ENCODE assay signal across 9 cellular contexts in the genomic region with DNA sequence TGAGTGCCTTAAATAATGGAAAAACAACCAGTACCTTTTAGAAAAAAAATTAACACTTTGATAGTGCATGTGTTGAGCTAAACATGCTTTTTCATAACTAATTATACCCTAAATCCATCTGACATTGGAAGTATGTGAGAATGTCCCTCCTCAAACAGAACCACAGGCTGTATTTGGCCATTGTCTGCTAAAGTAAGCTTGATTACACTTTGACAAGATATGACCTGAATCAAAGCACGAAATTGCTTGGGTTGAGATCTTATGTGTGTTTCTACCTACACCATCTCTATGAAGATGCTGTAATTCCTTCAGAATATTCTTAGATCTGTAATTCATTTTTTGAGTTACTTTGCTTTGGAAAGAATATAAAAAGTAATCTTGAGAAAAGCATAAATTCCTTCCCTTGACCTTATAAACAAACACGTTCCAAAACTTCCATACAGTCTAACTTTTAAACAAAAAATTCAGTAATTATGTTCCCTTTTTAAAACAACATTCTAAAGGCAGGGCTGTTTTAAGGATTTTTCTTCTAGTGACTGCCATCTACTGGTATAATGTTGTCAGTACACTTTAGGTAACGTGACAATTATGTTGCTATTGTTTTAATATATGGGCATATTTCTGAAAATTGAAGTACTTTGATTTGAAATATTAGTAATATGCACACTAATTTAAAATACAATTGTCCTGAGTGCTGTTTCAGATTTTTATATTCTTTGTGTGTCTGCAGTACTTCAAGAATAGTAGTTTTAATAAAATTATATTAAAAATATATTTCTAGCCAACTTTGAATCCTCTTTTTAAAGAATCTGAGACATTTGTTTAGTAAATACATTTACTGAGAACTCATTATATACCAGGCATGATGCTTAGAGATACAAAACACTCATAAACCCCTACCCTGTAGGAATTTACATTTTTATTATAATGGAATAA. TPM values are rescaled to one million over a fixed set of nuclear protein-coding genes. Genes with fewer than 3 reads are reported as not detected.
DNase-seq lines count a peak whose midpoint lies in the region; ATAC-seq and TF ChIP-seq lines count a peak whose summit lies in the region.
"Had no signal": no experiment of that assay in that cellular context is flagged by ENCODE, and none has a peak within 500 bp of the region (broad histone marks: within the 10 kb centered on the region; RNA-seq: fewer than 3 reads in every experiment).

No MANE protein-coding gene starts in this region.

- H3K4me1 ChIP-seq in lower lobe of right lung = peaks cover 17% of the 10 kb centered on the region

- TF ChIP-seq CTCF in MCF 10A (IDR thresholded peaks at IDR 0.05; ENCODE audit: unreplicated experiment) (peak; percentile 45), lower lobe of right lung (IDR thresholded peaks at IDR 0.05) (peak; percentile 67), Calu3 (IDR thresholded peaks at IDR 0.05; ENCODE audit: unreplicated experiment) (no peak)

- POLR2A ChIA-PET in MCF 10A (lab: Yijun Ruan, JAX) = interaction anchor here (0.6 to 1.0 kb wide), 4 partner anchors 117 to 232 kb away, joined by 3 to 5 read pairs (median 3); no protein-coding TSS in a partner anchor

- H3K36me3 Mint-ChIP-seq in MCF 10A (ENCODE audit: insufficient read depth, unreplicated experiment) = peaks cover 5% of the 10 kb centered on the region
- no peaks in the 10 kb centered on the region for H3K36me3 Mint-ChIP-seq in stimulated activated effector memory CD8-positive, alpha-beta T cell treated with anti-CD3 and anti-CD28 coated beads, Interleukin-12 subunit alpha, Interleukin-12 subunit beta, amount 100 ng/mL, for 72 hours
- H3K36me3 Mint-ChIP-seq in Calu3 (ENCODE audit: insufficient read depth, unreplicated experiment) = no peaks in the 10 kb centered on the region
- H3K36me3 Mint-ChIP-seq: naive thymus-derived CD8-positive, alpha-beta T cell had no signal

- no peaks in the 10 kb centered on the region for H3K9me3 ChIP-seq in lower lobe of right lung

- no peak overlapping the region for H3K4me3 ChIP-seq in lower lobe of right lung

- CTCF ChIA-PET in MCF 10A (lab: Yijun Ruan, JAX) (interaction anchor here (0.6 to 1.7 kb wide), 26 partner anchors 9 to 238 kb away, joined by 3 to 50 read pairs (median 4); no protein-coding TSS in a partner anchor), Calu3 (lab: Charles Lee) (no interaction called here)

- H3K27ac Mint-ChIP-seq in MCF 10A (ENCODE audit: low read depth, unreplicated experiment) = no peak overlapping the region
- no peak overlapping the region for H3K27ac Mint-ChIP-seq in stimulated activated effector memory CD8-positive, alpha-beta T cell treated with anti-CD3 and anti-CD28 coated beads, Interleukin-12 subunit alpha, Interleukin-12 subunit beta, amount 100 ng/mL, for 72 hours
- H3K27ac Mint-ChIP-seq in Calu3 (ENCODE audit: unreplicated experiment) = no peak overlapping the region
- H3K27ac Mint-ChIP-seq: naive thymus-derived CD8-positive, alpha-beta T cell had no signal

- no peaks in the 10 kb centered on the region for H3K27me3 Mint-ChIP-seq in MCF 10A (ENCODE audit: insufficient read depth, unreplicated experiment)
- H3K27me3 Mint-ChIP-seq in Calu3 (ENCODE audit: unreplicated experiment) = no peaks in the 10 kb centered on the region

- intact Hi-C loops in MCF 10A (cut with micrococcal nuclease) (loop anchor here (1.0 to 5.0 kb wide), 3 partner anchors 206 to 597 kb away; no protein-coding TSS in a partner anchor), lower lobe of right lung (cut with DNase I) (loop anchor here (5.0 kb wide), 1 partner anchor 232 kb away; no protein-coding TSS in a partner anchor), Calu3 (cut with micrococcal nuclease; ENCODE audit: unreplicated experiment) (loop anchor here (1.0 to 5.0 kb wide), 2 partner anchors 142 to 231 kb away; no protein-coding TSS in a partner anchor)

- DNase-seq in DMS114 treated with DMSO at 0.1 percent for 48 hours (lab: John Stamatoyannopoulos, UW; ENCODE audit: unreplicated experiment) (peak; percentile 14), NCI-H2081 treated with DMSO at 0.1 percent for 48 hours (lab: John Stamatoyannopoulos, UW) (peak; percentile 20), MCF 10A (ENCODE audit: unreplicated experiment) (peak; percentile 56), lower lobe of right lung (no peak), NCI-H187 treated with DMSO at 0.1 percent for 48 hours (lab: John Stamatoyannopoulos, UW) (no peak), Calu3 (no peak)
- DNase-seq in stimulated activated effector memory CD8-positive, alpha-beta T cell treated with anti-CD3 and anti-CD28 coated beads, Interleukin-12 subunit alpha, Interleukin-12 subunit beta, amount 100 ng/mL, for 72 hours (ENCODE audit: low spot score in 2 of 2) = no peak

- H3K9me3 Mint-ChIP-seq in MCF 10A (ENCODE audit: unreplicated experiment) (no peaks in the 10 kb centered on the region), Calu3 (ENCODE audit: low read depth, unreplicated experiment) (no peaks in the 10 kb centered on the region)
- peaks cover 8% of the 10 kb centered on the region for H3K9me3 Mint-ChIP-seq in stimulated activated effector memory CD8-positive, alpha-beta T cell treated with anti-CD3 and anti-CD28 coated beads, Interleukin-12 subunit alpha, Interleukin-12 subunit beta, amount 100 ng/mL, for 72 hours
- H3K9me3 Mint-ChIP-seq: naive thymus-derived CD8-positive, alpha-beta T cell had no signal

- BruUV-seq in MCF 10A (replicated peaks; lab: Mats Ljungman, UMichigan) (no TSS peak), Calu3 (replicated peaks; lab: Mats Ljungman, UMichigan) (no TSS peak)

- H3K27me3 ChIP-seq in lower lobe of right lung (ENCODE audit: low read depth) = no peaks in the 10 kb centered on the region

- ATAC-seq in GM21723 (IDR thresholded peaks at IDR 0.05; ENCODE audit: unreplicated experiment) (peak; percentile 82), lower lobe of right lung (peak in 1 of 2 donors; percentile 51)
- ATAC-seq in stimulated activated effector memory CD8-positive, alpha-beta T cell treated with anti-CD3 and anti-CD28 coated beads, Interleukin-12 subunit alpha, Interleukin-12 subunit beta, amount 100 ng/mL, for 72 hours = no peak
- ATAC-seq: naive thymus-derived CD8-positive, alpha-beta T cell had no signal

- no peak overlapping the region for H3K27ac ChIP-seq in lower lobe of right lung

- H3K36me3 ChIP-seq in lower lobe of right lung = peaks cover 8% of the 10 kb centered on the region

- H3K4me3 Mint-ChIP-seq in MCF 10A (ENCODE audit: unreplicated experiment) (no peak overlapping the region), Calu3 (ENCODE audit: low read depth, unreplicated experiment) (no peak overlapping the region)
- no peak overlapping the region for H3K4me3 Mint-ChIP-seq in stimulated activated effector memory CD8-positive, alpha-beta T cell treated with anti-CD3 and anti-CD28 coated beads, Interleukin-12 subunit alpha, Interleukin-12 subunit beta, amount 100 ng/mL, for 72 hours
- H3K4me3 Mint-ChIP-seq: naive thymus-derived CD8-positive, alpha-beta T cell had no signal

- H3K4me1 Mint-ChIP-seq in MCF 10A (ENCODE audit: insufficient read depth, unreplicated experiment) (no peaks in the 10 kb centered on the region), Calu3 (ENCODE audit: low read depth, unreplicated experiment) (no peaks in the 10 kb centered on the region)
- no peaks in the 10 kb centered on the region for H3K4me1 Mint-ChIP-seq in stimulated activated effector memory CD8-positive, alpha-beta T cell treated with anti-CD3 and anti-CD28 coated beads, Interleukin-12 subunit alpha, Interleukin-12 subunit beta, amount 100 ng/mL, for 72 hours

RNA-seq across cellular contexts. Expression of gene CD36, which starts 20.9 kb away (rescaled TPM):
- total RNA-seq in MCF 10A (2022) (0.12 and 0.27 TPM in 2 replicates), lower lobe of right lung (141 TPM), Calu3 (2022) (not detected in 2 replicates)

Comparison
In these comparisons a context has a peak if more than half of its experiments do, and no peak if none do; other contexts are left out.
1. DNase-seq: peak in DMS114 treated with DMSO at 0.1 percent for 48 hours (single experiment), NCI-H2081 treated with DMSO at 0.1 percent for 48 hours (single experiment) and MCF 10A (single experiment); none in lower lobe of right lung (single experiment), stimulated activated effector memory CD8-positive, alpha-beta T cell treated with anti-CD3 and anti-CD28 coated beads, Interleukin-12 subunit alpha, Interleukin-12 subunit beta, amount 100 ng/mL, for 72 hours (0 of 2), NCI-H187 treated with DMSO at 0.1 percent for 48 hours (single experiment) and Calu3 (single experiment).
2. RNA of gene CD36, which starts 20.9 kb away (total RNA-seq): 141 TPM in lower lobe of right lung (single experiment); not detected in Calu3 and 0.12 to 0.27 TPM in MCF 10A; every median in the first group is over 100 times any median in the second.